Comparison of ENCODE assay signal across 2 cellular contexts in genomic region chr2:63047193-63047533, GRCh38.
TF ChIP-seq lines count a peak whose summit lies in the region.

No MANE protein-coding gene starts in this region.

TF ChIP-seq in SK-N-SH, 30 proteins besides CTCF, POLR2A, EP300 and RAD21 (continued from another document):
- TF ChIP-seq, protein P1, sequence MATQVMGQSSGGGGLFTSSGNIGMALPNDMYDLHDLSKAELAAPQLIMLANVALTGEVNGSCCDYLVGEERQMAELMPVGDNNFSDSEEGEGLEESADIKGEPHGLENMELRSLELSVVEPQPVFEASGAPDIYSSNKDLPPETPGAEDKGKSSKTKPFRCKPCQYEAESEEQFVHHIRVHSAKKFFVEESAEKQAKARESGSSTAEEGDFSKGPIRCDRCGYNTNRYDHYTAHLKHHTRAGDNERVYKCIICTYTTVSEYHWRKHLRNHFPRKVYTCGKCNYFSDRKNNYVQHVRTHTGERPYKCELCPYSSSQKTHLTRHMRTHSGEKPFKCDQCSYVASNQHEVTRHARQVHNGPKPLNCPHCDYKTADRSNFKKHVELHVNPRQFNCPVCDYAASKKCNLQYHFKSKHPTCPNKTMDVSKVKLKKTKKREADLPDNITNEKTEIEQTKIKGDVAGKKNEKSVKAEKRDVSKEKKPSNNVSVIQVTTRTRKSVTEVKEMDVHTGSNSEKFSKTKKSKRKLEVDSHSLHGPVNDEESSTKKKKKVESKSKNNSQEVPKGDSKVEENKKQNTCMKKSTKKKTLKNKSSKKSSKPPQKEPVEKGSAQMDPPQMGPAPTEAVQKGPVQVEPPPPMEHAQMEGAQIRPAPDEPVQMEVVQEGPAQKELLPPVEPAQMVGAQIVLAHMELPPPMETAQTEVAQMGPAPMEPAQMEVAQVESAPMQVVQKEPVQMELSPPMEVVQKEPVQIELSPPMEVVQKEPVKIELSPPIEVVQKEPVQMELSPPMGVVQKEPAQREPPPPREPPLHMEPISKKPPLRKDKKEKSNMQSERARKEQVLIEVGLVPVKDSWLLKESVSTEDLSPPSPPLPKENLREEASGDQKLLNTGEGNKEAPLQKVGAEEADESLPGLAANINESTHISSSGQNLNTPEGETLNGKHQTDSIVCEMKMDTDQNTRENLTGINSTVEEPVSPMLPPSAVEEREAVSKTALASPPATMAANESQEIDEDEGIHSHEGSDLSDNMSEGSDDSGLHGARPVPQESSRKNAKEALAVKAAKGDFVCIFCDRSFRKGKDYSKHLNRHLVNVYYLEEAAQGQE (IDR thresholded peaks at IDR 0.05; ENCODE audit: low read depth, low read length) = no peak

TF ChIP-seq in SK-N-SH treated with all-trans-retinoic acid at 6 μM for 48 hours, 23 proteins besides CTCF, POLR2A, EP300 and RAD21 (continued from another document):
- TF ChIP-seq, protein P2, sequence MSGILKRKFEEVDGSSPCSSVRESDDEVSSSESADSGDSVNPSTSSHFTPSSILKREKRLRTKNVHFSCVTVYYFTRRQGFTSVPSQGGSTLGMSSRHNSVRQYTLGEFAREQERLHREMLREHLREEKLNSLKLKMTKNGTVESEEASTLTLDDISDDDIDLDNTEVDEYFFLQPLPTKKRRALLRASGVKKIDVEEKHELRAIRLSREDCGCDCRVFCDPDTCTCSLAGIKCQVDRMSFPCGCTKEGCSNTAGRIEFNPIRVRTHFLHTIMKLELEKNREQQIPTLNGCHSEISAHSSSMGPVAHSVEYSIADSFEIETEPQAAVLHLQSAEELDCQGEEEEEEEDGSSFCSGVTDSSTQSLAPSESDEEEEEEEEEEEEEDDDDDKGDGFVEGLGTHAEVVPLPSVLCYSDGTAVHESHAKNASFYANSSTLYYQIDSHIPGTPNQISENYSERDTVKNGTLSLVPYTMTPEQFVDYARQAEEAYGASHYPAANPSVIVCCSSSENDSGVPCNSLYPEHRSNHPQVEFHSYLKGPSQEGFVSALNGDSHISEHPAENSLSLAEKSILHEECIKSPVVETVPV (CRISPR knock-in tag; IDR thresholded peaks at IDR 0.05) = no peak
- no peak for TF ChIP-seq CSDC2 (CRISPR knock-in tag; IDR thresholded peaks at IDR 0.05)
TF ChIP-seq in SK-N-SH treated with all-trans-retinoic acid at 6 μM for 48 hours: peak in this region for 0.
